In the genomic region with DNA sequence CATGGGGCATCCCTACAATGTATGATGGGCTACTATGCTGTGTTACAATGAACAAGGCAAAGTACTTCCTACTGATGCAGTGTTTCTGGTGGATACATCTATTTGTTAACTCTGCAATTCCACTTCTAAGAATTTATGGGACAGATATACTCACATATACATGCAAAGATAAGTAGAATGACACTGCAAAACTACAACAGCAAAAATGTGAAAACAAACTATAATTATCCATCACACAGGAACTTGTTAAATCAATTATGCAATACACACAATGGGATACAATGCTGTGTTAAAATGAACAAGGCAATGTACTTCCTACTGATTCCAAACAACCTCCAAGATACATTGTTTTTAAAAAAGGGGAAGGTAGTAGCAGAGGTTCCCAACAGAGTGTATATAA, we compare ENCODE assay signal across 1 cellular context.
TF ChIP-seq lines count a peak whose summit lies in the region.

No MANE protein-coding gene starts in this region.

TF ChIP-seq in HCT116, 20 proteins besides CTCF, POLR2A, EP300 and RAD21:
- TF ChIP-seq SIN3A (IDR thresholded peaks at IDR 0.05; ENCODE audit: low read depth) (no peak), JUND (IDR thresholded peaks at IDR 0.05) (no peak), FOSL1 (IDR thresholded peaks at IDR 0.05; ENCODE audit: low read depth) (no peak), ZFX (IDR thresholded peaks at IDR 0.05) (no peak), CBX3 (IDR thresholded peaks at IDR 0.05; ENCODE audit: low read depth) (no peak), POLR2AphosphoS5 (IDR thresholded peaks at IDR 0.05; ENCODE audit: low read depth, low read length) (no peak), SRF (IDR thresholded peaks at IDR 0.05; ENCODE audit: low read depth) (no peak), EZH2phosphoT487 (IDR thresholded peaks at IDR 0.05; ENCODE audit: borderline replicate concordance) (no peak), CEBPB (IDR thresholded peaks at IDR 0.05; ENCODE audit: low read depth) (no peak), YY1 (IDR thresholded peaks at IDR 0.05; ENCODE audit: extremely low read depth, insufficient replicate concordance, low read depth, low read length) (no peak), EZH2 (IDR thresholded peaks at IDR 0.05) (no peak), ZNF274 (IDR thresholded peaks at IDR 0.05; ENCODE audit: low read depth, low read length) (no peak), ELF1 (IDR thresholded peaks at IDR 0.05; ENCODE audit: borderline replicate concordance, low read depth) (no peak), SP1 (IDR thresholded peaks at IDR 0.05; ENCODE audit: low read depth) (no peak), TCF7L2 (IDR thresholded peaks at IDR 0.05; ENCODE audit: borderline replicate concordance, extremely low read depth, insufficient read depth, insufficient read length) (no peak)
- TF ChIP-seq, protein P1, sequence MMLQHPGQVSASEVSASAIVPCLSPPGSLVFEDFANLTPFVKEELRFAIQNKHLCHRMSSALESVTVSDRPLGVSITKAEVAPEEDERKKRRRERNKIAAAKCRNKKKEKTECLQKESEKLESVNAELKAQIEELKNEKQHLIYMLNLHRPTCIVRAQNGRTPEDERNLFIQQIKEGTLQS (IDR thresholded peaks at IDR 0.05) = no peak
- TF ChIP-seq, protein P2, sequence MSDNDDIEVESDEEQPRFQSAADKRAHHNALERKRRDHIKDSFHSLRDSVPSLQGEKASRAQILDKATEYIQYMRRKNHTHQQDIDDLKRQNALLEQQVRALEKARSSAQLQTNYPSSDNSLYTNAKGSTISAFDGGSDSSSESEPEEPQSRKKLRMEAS (IDR thresholded peaks at IDR 0.05) = no peak
- TF ChIP-seq, protein P3, sequence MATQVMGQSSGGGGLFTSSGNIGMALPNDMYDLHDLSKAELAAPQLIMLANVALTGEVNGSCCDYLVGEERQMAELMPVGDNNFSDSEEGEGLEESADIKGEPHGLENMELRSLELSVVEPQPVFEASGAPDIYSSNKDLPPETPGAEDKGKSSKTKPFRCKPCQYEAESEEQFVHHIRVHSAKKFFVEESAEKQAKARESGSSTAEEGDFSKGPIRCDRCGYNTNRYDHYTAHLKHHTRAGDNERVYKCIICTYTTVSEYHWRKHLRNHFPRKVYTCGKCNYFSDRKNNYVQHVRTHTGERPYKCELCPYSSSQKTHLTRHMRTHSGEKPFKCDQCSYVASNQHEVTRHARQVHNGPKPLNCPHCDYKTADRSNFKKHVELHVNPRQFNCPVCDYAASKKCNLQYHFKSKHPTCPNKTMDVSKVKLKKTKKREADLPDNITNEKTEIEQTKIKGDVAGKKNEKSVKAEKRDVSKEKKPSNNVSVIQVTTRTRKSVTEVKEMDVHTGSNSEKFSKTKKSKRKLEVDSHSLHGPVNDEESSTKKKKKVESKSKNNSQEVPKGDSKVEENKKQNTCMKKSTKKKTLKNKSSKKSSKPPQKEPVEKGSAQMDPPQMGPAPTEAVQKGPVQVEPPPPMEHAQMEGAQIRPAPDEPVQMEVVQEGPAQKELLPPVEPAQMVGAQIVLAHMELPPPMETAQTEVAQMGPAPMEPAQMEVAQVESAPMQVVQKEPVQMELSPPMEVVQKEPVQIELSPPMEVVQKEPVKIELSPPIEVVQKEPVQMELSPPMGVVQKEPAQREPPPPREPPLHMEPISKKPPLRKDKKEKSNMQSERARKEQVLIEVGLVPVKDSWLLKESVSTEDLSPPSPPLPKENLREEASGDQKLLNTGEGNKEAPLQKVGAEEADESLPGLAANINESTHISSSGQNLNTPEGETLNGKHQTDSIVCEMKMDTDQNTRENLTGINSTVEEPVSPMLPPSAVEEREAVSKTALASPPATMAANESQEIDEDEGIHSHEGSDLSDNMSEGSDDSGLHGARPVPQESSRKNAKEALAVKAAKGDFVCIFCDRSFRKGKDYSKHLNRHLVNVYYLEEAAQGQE (IDR thresholded peaks at IDR 0.05; ENCODE audit: low read depth) = no peak
